9 cellular contexts compared by ENCODE assay signal in genomic region chr11:6656581-6656915, GRCh38. TPM values are rescaled to one million over a fixed set of nuclear protein-coding genes. Genes with fewer than 3 reads are reported as not detected.
A peak's percentile ranks its signal among the peaks of the same experiment; 100 is the strongest.
DNase-seq lines count a peak whose midpoint lies in the region; ATAC-seq and TF ChIP-seq lines count a peak whose summit lies in the region.
"Had no signal": no experiment of that assay in that cellular context is flagged by ENCODE, and none has a peak within 500 bp of the region (broad histone marks: within the 10 kb centered on the region; RNA-seq: fewer than 3 reads in every experiment).

No MANE protein-coding gene starts in this region.

- no peak overlapping the region for H3K4me2 ChIP-seq in GM23248 (ENCODE audit: unreplicated experiment)

- H3K4me3 ChIP-seq in AG04450 (ENCODE audit: low read depth, low read length) (peak overlapping the region; percentile 63), GM23248 (no peak overlapping the region), ectodermal cell (ENCODE audit: insufficient read depth, low read depth, low read length) (peak overlapping the region; percentile 51), MG63 (no peak overlapping the region)

- DNase-seq in AG04450 (ENCODE audit: low read depth, low spot score) (no peak), GM23248 (no peak), DMS53 treated with DMSO at 0.1 percent for 48 hours (lab: John Stamatoyannopoulos, UW; ENCODE audit: unreplicated experiment) (no peak), MG63 (no peak), RKO (ENCODE audit: low spot score) (no peak)
- DNase-seq: NCI-H526 had no signal

- H3K27me3 Mint-ChIP-seq in nephron (ENCODE audit: low read depth), result peaks cover 4% of the 10 kb centered on the region

- POLR2A ChIA-PET in AG04450 (lab: Yijun Ruan, JAX), result interaction anchor here (0.6 kb wide), 1 partner anchor 54 kb away, joined by 9 read pairs; no protein-coding TSS in a partner anchor

- no peak for TF ChIP-seq CTCF in AG04450 (IDR thresholded peaks at IDR 0.05; ENCODE audit: low read depth, low read length)
- no peak for TF ChIP-seq CTCF in nephron (IDR thresholded peaks at IDR 0.05; ENCODE audit: unreplicated experiment in 3 of 3)

- H2AFZ ChIP-seq in GM23248, result peak overlapping the region; percentile 68

- WGBS in GM23248 (ENCODE audit: low coverage in 1 of 2, low lambda C conversion rate in 2 of 2, missing lambda C conversion rate in 2 of 2), 2 experiments, result 70 to 74% methylated on average over 4 of the region's 4 CpGs
- WGBS in ectodermal cell, 2 experiments, result 61 to 63% methylated on average over 4 of the region's 4 CpGs

- ATAC-seq in HG03378 (IDR thresholded peaks at IDR 0.05; ENCODE audit: unreplicated experiment), result no peak

- no peaks in the 10 kb centered on the region for H3K9me2 ChIP-seq in GM23248 (ENCODE audit: insufficient read depth)

- H3K27me3 ChIP-seq in AG04450 (ENCODE audit: control insufficient read depth, insufficient read depth, low read length) (peaks cover 12% of the 10 kb centered on the region), GM23248 (replicated peaks; ENCODE audit: insufficient read depth) (0 out of 2 replicates have a peak, but pooled peaks cover 4% of the 10 kb centered on the region), ectodermal cell (ENCODE audit: control insufficient read depth, insufficient read depth, low read length, poor library complexity, severe bottlenecking) (peaks cover 37% of the 10 kb centered on the region), MG63 (no peaks in the 10 kb centered on the region)

- H3K27ac ChIP-seq in AG04450 (ENCODE audit: low read depth, low read length), result no peak overlapping the region
- no peak overlapping the region for H3K27ac ChIP-seq in GM23248
- no peak overlapping the region for H3K27ac ChIP-seq in ectodermal cell (ENCODE audit: insufficient read depth, low read depth, low read length, poor library complexity, severe bottlenecking)

- no peaks in the 10 kb centered on the region for H3K36me3 Mint-ChIP-seq in nephron (ENCODE audit: low read depth)

- peaks cover 15% of the 10 kb centered on the region for H3F3A ChIP-seq in GM23248 (ENCODE audit: insufficient read depth)

- H3K79me2 ChIP-seq in GM23248 (ENCODE audit: insufficient read depth), result no peaks in the 10 kb centered on the region

- no peak overlapping the region for H3K9ac ChIP-seq in GM23248

- H3K9me3 ChIP-seq in AG04450 (ENCODE audit: control insufficient read depth, insufficient read depth, low read length) (no peaks in the 10 kb centered on the region), GM23248 (ENCODE audit: low read depth) (no peaks in the 10 kb centered on the region), ectodermal cell (ENCODE audit: control insufficient read depth, low read length) (no peaks in the 10 kb centered on the region), MG63 (no peaks in the 10 kb centered on the region)

- no peaks in the 10 kb centered on the region for H4K20me1 ChIP-seq in GM23248 (ENCODE audit: insufficient read depth)

- H3K4me1 Mint-ChIP-seq in nephron, result peaks cover 10% of the 10 kb centered on the region

- in situ Hi-C loops in GM23248 (cut with MboI), result no loop called here

- peak overlapping the region; percentile 60 to 89 (median 85) for H3K27ac Mint-ChIP-seq in nephron

- H3K4me3 Mint-ChIP-seq in nephron, result peak overlapping the region; percentile 88 to 91 (median 90)

- H3K36me3 ChIP-seq in GM23248 (ENCODE audit: low read depth) (no peaks in the 10 kb centered on the region), ectodermal cell (ENCODE audit: control insufficient read depth, insufficient read depth, low read length) (no peaks in the 10 kb centered on the region), MG63 (no peaks in the 10 kb centered on the region)

- H3K4me1 ChIP-seq in GM23248 (ENCODE audit: insufficient read depth), result no peaks in the 10 kb centered on the region
- H3K4me1 ChIP-seq in ectodermal cell (ENCODE audit: control insufficient read depth, insufficient read depth, low read length), result peaks cover 13% of the 10 kb centered on the region

- CTCF ChIA-PET in AG04450 (lab: Charles Lee), result interaction anchor here (0.6 to 3.8 kb wide), 5 partner anchors 9 to 32 kb away, joined by 3 to 23 read pairs (median 5); partner anchors contain the start of gene MRPL17

- no peaks in the 10 kb centered on the region for H3K9me3 Mint-ChIP-seq in nephron

RNA-seq across cellular contexts. Expression of gene DCHS1, which starts 0.9 kb away (rescaled TPM):
- polyA plus RNA-seq in AG04450 (2011; rRNA removed) (8.7 and 11.2 TPM in 2 replicates), GM23248 (2016; fragmentation: Nextera tagmentation; extraction: Ambion mirVana) (0.86 and 1.1 TPM in 2 replicates)
- polyA minus RNA-seq in AG04450 (2011; rRNA and poly(A)+ RNA removed), result 24.9 and 30.7 TPM in 2 replicates
- total RNA-seq in GM23248 (2014; rRNA removed; shearing (Covaris generic)), result 5.8 and 6.4 TPM in 2 replicates
- 14.4 TPM for polyA plus RNA-seq in ectodermal cell (2013, experiment 1 of 4)
- 19.5 TPM for polyA plus RNA-seq in ectodermal cell (2013, experiment 2 of 4)
- polyA plus RNA-seq in ectodermal cell (2013, experiment 3 of 4), result 16.7 TPM
- polyA plus RNA-seq in ectodermal cell (2013, experiment 4 of 4), result 19.3 TPM
- 4.3 and 5.4 TPM in 2 replicates for total RNA-seq in MG63 (2014; rRNA removed; shearing (Covaris generic); ENCODE audit: low replicate concordance)

RNA-seq across cellular contexts. Expression of gene MRPL17, which starts 26.6 kb away (rescaled TPM):
- polyA plus RNA-seq in AG04450 (2011; rRNA removed), result 63.3 and 69.1 TPM in 2 replicates
- 36.0 and 40.3 TPM in 2 replicates for polyA minus RNA-seq in AG04450 (2011; rRNA and poly(A)+ RNA removed)
- 53.5 and 104 TPM in 2 replicates for total RNA-seq in GM23248 (2014; rRNA removed; shearing (Covaris generic))
- polyA plus RNA-seq in GM23248 (2016; fragmentation: Nextera tagmentation; extraction: Ambion mirVana), result 107 and 114 TPM in 2 replicates
- polyA plus RNA-seq in ectodermal cell (2013, experiment 1 of 4), result 35.7 TPM
- polyA plus RNA-seq in ectodermal cell (2013, experiment 2 of 4), result 31.5 TPM
- polyA plus RNA-seq in ectodermal cell (2013, experiment 3 of 4), result 34.4 TPM
- 32.5 TPM for polyA plus RNA-seq in ectodermal cell (2013, experiment 4 of 4)
- total RNA-seq in MG63 (2014; rRNA removed; shearing (Covaris generic); ENCODE audit: low replicate concordance), result 77.2 and 1,705 TPM in 2 replicates

RNA-seq across cellular contexts. Expression of gene TPP1, which starts 37.3 kb away (rescaled TPM):
- polyA plus RNA-seq in AG04450 (2011; rRNA removed) (128 and 152 TPM in 2 replicates), GM23248 (2016; fragmentation: Nextera tagmentation; extraction: Ambion mirVana) (65.2 and 66.3 TPM in 2 replicates)
- polyA minus RNA-seq in AG04450 (2011; rRNA and poly(A)+ RNA removed), result 83.1 and 118 TPM in 2 replicates
- 37.6 and 47.6 TPM in 2 replicates for total RNA-seq in GM23248 (2014; rRNA removed; shearing (Covaris generic))
- polyA plus RNA-seq in ectodermal cell (2013, experiment 1 of 4), result 65.5 TPM
- polyA plus RNA-seq in ectodermal cell (2013, experiment 2 of 4), result 73.3 TPM
- 54.6 TPM for polyA plus RNA-seq in ectodermal cell (2013, experiment 3 of 4)
- polyA plus RNA-seq in ectodermal cell (2013, experiment 4 of 4), result 63.3 TPM
- total RNA-seq in MG63 (2014; rRNA removed; shearing (Covaris generic); ENCODE audit: low replicate concordance), result 2.5 and 15.2 TPM in 2 replicates

RNA-seq across cellular contexts. Expression of gene TAF10, which starts 44.5 kb away (rescaled TPM):
- polyA plus RNA-seq in AG04450 (2011; rRNA removed), result 170 and 215 TPM in 2 replicates
- 111 and 155 TPM in 2 replicates for polyA minus RNA-seq in AG04450 (2011; rRNA and poly(A)+ RNA removed)
- 35.5 and 67.9 TPM in 2 replicates for total RNA-seq in GM23248 (2014; rRNA removed; shearing (Covaris generic))
- polyA plus RNA-seq in GM23248 (2016; fragmentation: Nextera tagmentation; extraction: Ambion mirVana), result 171 and 172 TPM in 2 replicates
- 195 TPM for polyA plus RNA-seq in ectodermal cell (2013, experiment 1 of 4)
- 211 TPM for polyA plus RNA-seq in ectodermal cell (2013, experiment 2 of 4)
- 209 TPM for polyA plus RNA-seq in ectodermal cell (2013, experiment 3 of 4)
- 246 TPM for polyA plus RNA-seq in ectodermal cell (2013, experiment 4 of 4)
- 59.5 and 111 TPM in 2 replicates for total RNA-seq in MG63 (2014; rRNA removed; shearing (Covaris generic); ENCODE audit: low replicate concordance)

RNA-seq across cellular contexts. Expression of gene ILK, which starts 53.0 kb away (rescaled TPM):
- polyA plus RNA-seq in AG04450 (2011; rRNA removed), result 362 and 417 TPM in 2 replicates
- polyA minus RNA-seq in AG04450 (2011; rRNA and poly(A)+ RNA removed), result 303 and 387 TPM in 2 replicates
- total RNA-seq in GM23248 (2014; rRNA removed; shearing (Covaris generic)), result 211 and 242 TPM in 2 replicates
- polyA plus RNA-seq in GM23248 (2016; fragmentation: Nextera tagmentation; extraction: Ambion mirVana), result 256 and 264 TPM in 2 replicates
- polyA plus RNA-seq in ectodermal cell (2013, experiment 1 of 4), result 132 TPM
- 133 TPM for polyA plus RNA-seq in ectodermal cell (2013, experiment 2 of 4)
- 98.0 TPM for polyA plus RNA-seq in ectodermal cell (2013, experiment 3 of 4)
- polyA plus RNA-seq in ectodermal cell (2013, experiment 4 of 4), result 109 TPM
- total RNA-seq in MG63 (2014; rRNA removed; shearing (Covaris generic); ENCODE audit: low replicate concordance), result 92.9 and 136 TPM in 2 replicates

Comparison
In these comparisons a context has a peak if more than half of its experiments do, and no peak if none do; other contexts are left out.
1. H3K4me3 ChIP-seq: peak in AG04450 (single experiment) and ectodermal cell (single experiment); none in GM23248 (single experiment) and MG63 (single experiment).